In the genomic region with DNA sequence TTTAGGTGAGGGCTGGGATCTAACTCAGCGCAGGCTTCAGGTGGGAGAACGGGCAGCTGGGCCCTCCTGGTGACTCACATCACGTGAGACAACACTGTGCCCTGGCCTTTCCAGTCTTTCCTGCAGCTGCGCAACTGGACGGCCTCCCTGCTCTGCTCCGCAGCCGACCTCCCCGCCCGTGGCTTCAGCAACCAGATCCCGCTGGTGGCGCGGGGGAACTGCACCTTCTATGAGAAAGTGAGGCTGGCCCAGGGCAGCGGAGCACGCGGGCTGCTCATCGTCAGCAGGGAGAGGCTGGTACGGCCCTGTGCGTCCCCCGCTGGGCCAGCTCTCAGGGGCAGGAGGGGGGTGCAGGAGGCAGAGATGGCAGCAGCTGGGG, we compare ENCODE assay signal across 14 cellular contexts. TPM values are rescaled to one million over a fixed set of nuclear protein-coding genes. Genes with fewer than 3 reads are reported as not detected.
DNase-seq lines count a peak whose midpoint lies in the region; ATAC-seq, FAIRE-seq and TF ChIP-seq lines count a peak whose summit lies in the region.
"Had no signal": no experiment of that assay in that cellular context is flagged by ENCODE, and none has a peak within 500 bp of the region (broad histone marks: within the 10 kb centered on the region; RNA-seq: fewer than 3 reads in every experiment).

No MANE protein-coding gene starts in this region.

- no peaks in the 10 kb centered on the region for H3K9me1 ChIP-seq in K562 (ENCODE audit: control insufficient read depth, insufficient read depth, low read length)

- ATAC-seq in K562 = peak; percentile 52; the same call in 2 of the 3 replicates

- 0 out of 6 replicates have a peak, but pooled peaks of 1 of the 3 experiments have one; percentile 7 for TF ChIP-seq CTCF in K562 (IDR thresholded peaks at IDR 0.05 in 2 of 3, conservative IDR thresholded peaks at IDR 0.05 in 1 of 3; ENCODE audit: insufficient read depth in 2 of 3, low read depth in 1 of 3, low read length in 3 of 3)
- no peak for TF ChIP-seq CTCF in GM13976 (IDR thresholded peaks at IDR 0.05; ENCODE audit: borderline replicate concordance, control extremely low read depth, extremely low read depth, insufficient read depth, missing control alignments)

- TF ChIP-seq POLR2A in K562 (conservative IDR thresholded peaks at IDR 0.05) = no peak

- WGBS in K562 (ENCODE audit: insufficient coverage, low coverage, missing lambda C conversion rate) = 90% methylated on average over 16 of the region's 19 CpGs

- H3K79me2 ChIP-seq in K562 (ENCODE audit: control insufficient read depth, insufficient read depth, low read length) = peaks cover 44% of the 10 kb centered on the region

- no peak overlapping the region for H3K4me3 ChIP-seq in K562
- H3K4me3 ChIP-seq: spleen, thyroid gland had no signal

- no peak overlapping the region for H3K4me2 ChIP-seq in K562 (ENCODE audit: insufficient read depth, low read length)

- no peaks in the 10 kb centered on the region for H3K27me3 ChIP-seq in K562 (ENCODE audit: control insufficient read depth in 2 of 2, insufficient read depth in 2 of 2, low read length in 2 of 2)
- H3K27me3 ChIP-seq: spleen, thyroid gland had no signal

- H3K9ac ChIP-seq in K562 (ENCODE audit: insufficient read depth in 1 of 2, low read depth in 2 of 2, low read length in 2 of 2) = peak overlapping the region in 1 of 2 experiments; percentile 45; a peak in 2 of 4 replicates

- CTCF ChIA-PET in K562 (lab: Yijun Ruan, JAX; ENCODE audit: low intra/inter-chr PET ratio) = no interaction called here

- TF ChIP-seq RAD21 in K562 (CRISPR knock-in tag; conservative IDR thresholded peaks at IDR 0.05 in 1 of 2, IDR thresholded peaks at IDR 0.05 in 1 of 2) = no peak

- DNase-seq in NCI-H1694 (lab: John Stamatoyannopoulos, UW) (peak; percentile 40), NCI-H1694 treated with DMSO at 0.1 percent for 48 hours (lab: John Stamatoyannopoulos, UW) (no peak), K562 (ENCODE audit: extremely low read depth in 1 of 4, low spot score in 3 of 4) (no peak), iPS-NIHi11 (ENCODE audit: low spot score) (peak; percentile 82), stromal cell of bone marrow (ENCODE audit: low read depth) (peak; percentile 11), GM13976 (ENCODE audit: low spot score) (no peak), T1000 (lab: John Stamatoyannopoulos, UW) (no peak), glomerular visceral epithelial cell (ENCODE audit: extremely low spot score) (no peak)
- DNase-seq: activated naive CD4-positive, alpha-beta T cell treated with anti-CD3 and anti-CD28 coated beads, Interleukin-2, amount 50 U/mL, for 16 hours; NCI-H1048; spleen; thyroid gland had no signal

- POLR2A ChIA-PET in K562 (lab: Yijun Ruan, JAX) = interaction anchor here (0.5 kb wide), 1 partner anchor 17 kb away, joined by 3 read pairs; no protein-coding TSS in a partner anchor

- no peak for FAIRE-seq in K562 (lab: Jason Lieb, UNC)
- FAIRE-seq: A204.1 had no signal

- in situ Hi-C loops in K562 (cut with MboI) (no loop called here), GM13976 (cut with MboI; ENCODE audit: low sequenced_read_pairs, unreplicated experiment) (no loop called here)

- intact Hi-C loops in K562 (cut with micrococcal nuclease) = no loop called here

- H3K36me3 ChIP-seq in K562 (ENCODE audit: control insufficient read depth, insufficient read depth, low read length) = peaks cover 46% of the 10 kb centered on the region; the same call in 2 of the 3 replicates

- peaks cover 2% of the 10 kb centered on the region for H3K9me3 ChIP-seq in K562 (replicated peaks; ENCODE audit: control insufficient read depth, insufficient read depth, low read depth, low read length)
- H3K9me3 ChIP-seq: spleen, thyroid gland had no signal

- no peak for TF ChIP-seq EP300 in K562 (IDR thresholded peaks at IDR 0.05; ENCODE audit: low read length)

- H3K4me1 ChIP-seq in K562 (replicated peaks in 1 of 2; ENCODE audit: control insufficient read depth in 2 of 2, insufficient read depth in 2 of 2, low read length in 2 of 2) = peaks cover 5 to 75% of the 10 kb centered on the region in 2 experiments; a peak in 3 of 5 replicates

- no peak overlapping the region for H2AFZ ChIP-seq in K562 (ENCODE audit: low read depth, low read length)

- no peak overlapping the region for H3K27ac ChIP-seq in K562 (ENCODE audit: extremely low read depth, low read depth, low read length)
- H3K27ac ChIP-seq: spleen, thyroid gland had no signal

- no peaks in the 10 kb centered on the region for H4K20me1 ChIP-seq in K562 (replicated peaks; ENCODE audit: control insufficient read depth, insufficient read depth, low read length)

- BruUV-seq in K562 (replicated peaks; lab: Mats Ljungman, UMichigan) = no TSS peak

RNA-seq across cellular contexts. Expression of a gene that starts 8.8 kb away (rescaled TPM):
- total RNA-seq in K562 (2011; cell fraction: chromatin; rRNA removed; ENCODE audit: low replicate concordance) = 147 and 415 TPM in 2 replicates
- total RNA-seq in K562 (2011; cell fraction: nucleolus; rRNA removed) = 310 and 318 TPM in 2 replicates
- 175 and 195 TPM in 2 replicates for total RNA-seq in K562 (2011; cell fraction: nucleoplasm; rRNA removed)
- 32.0 and 33.9 TPM in 2 replicates for total RNA-seq in K562 (2014; rRNA removed)
- 2.6 and 4.1 TPM in 2 replicates for total RNA-seq in K562 (2014; rRNA removed; fragmentation: Illumina TruSeq; extraction: Trizol)
- total RNA-seq in K562 (2015; rRNA removed; fragmentation: Illumina TruSeq; extraction: Trizol) = 15.1 and 16.9 TPM in 2 replicates
- total RNA-seq in K562 (2021) = 63.6 and 74.0 TPM in 2 replicates
- polyA plus RNA-seq in K562 (2011; rRNA removed) = 24.9 and 30.0 TPM in 2 replicates
- polyA plus RNA-seq in K562 (2011; cell fraction: cytosol; rRNA removed) = 28.7 and 44.8 TPM in 2 replicates
- 317 and 559 TPM in 2 replicates for polyA plus RNA-seq in K562 (2011; cell fraction: nucleus; rRNA removed)
- polyA plus RNA-seq in K562 (2012) = 67.0 and 110 TPM in 2 replicates
- polyA plus RNA-seq in K562 (2014; fragmentation: Illumina TruSeq; extraction: Trizol) = 8.4 and 19.9 TPM in 2 replicates
- under 1 TPM; 0.20 to 0.29 TPM for polyA plus RNA-seq in K562 (2014; fragmentation: Nextera tagmentation; extraction: Ambion mirVana)
- polyA plus RNA-seq in K562 (2014; rRNA removed) = 62.9 and 81.2 TPM in 2 replicates
- polyA minus RNA-seq in K562 (2011; rRNA and poly(A)+ RNA removed) = 3.4 and 6.9 TPM in 2 replicates
- 14.0 and 22.7 TPM in 2 replicates for polyA minus RNA-seq in K562 (2011; cell fraction: cytosol; rRNA and poly(A)+ RNA removed)
- 52.0 and 52.1 TPM in 2 replicates for polyA minus RNA-seq in K562 (2011; cell fraction: nucleus; rRNA and poly(A)+ RNA removed)

RNA-seq across cellular contexts. Expression of a gene that starts 8.9 kb away (rescaled TPM):
- 46.8 and 94.0 TPM in 2 replicates for total RNA-seq in K562 (2011; cell fraction: chromatin; rRNA removed; ENCODE audit: low replicate concordance)
- total RNA-seq in K562 (2011; cell fraction: nucleolus; rRNA removed) = 108 and 115 TPM in 2 replicates
- total RNA-seq in K562 (2011; cell fraction: nucleoplasm; rRNA removed) = 89.3 and 125 TPM in 2 replicates
- 408 and 578 TPM in 2 replicates for total RNA-seq in K562 (2014; rRNA removed)
- total RNA-seq in K562 (2014; rRNA removed; fragmentation: Illumina TruSeq; extraction: Trizol) = 117 and 146 TPM in 2 replicates
- 261 and 265 TPM in 2 replicates for total RNA-seq in K562 (2015; rRNA removed; fragmentation: Illumina TruSeq; extraction: Trizol)
- total RNA-seq in K562 (2021) = 284 and 286 TPM in 2 replicates
- 450 and 480 TPM in 2 replicates for polyA plus RNA-seq in K562 (2011; rRNA removed)
- 1,525 and 1,825 TPM in 2 replicates for polyA plus RNA-seq in K562 (2011; cell fraction: cytosol; rRNA removed)
- 285 TPM in 2 replicates for polyA plus RNA-seq in K562 (2011; cell fraction: nucleus; rRNA removed)
- polyA plus RNA-seq in K562 (2012) = 272 and 399 TPM in 2 replicates
- 147 and 242 TPM in 2 replicates for polyA plus RNA-seq in K562 (2014; fragmentation: Illumina TruSeq; extraction: Trizol)
- polyA plus RNA-seq in K562 (2014; fragmentation: Nextera tagmentation; extraction: Ambion mirVana) = 100 to 1,000 TPM in 1 of 2 experiments, 10 to 100 TPM in 1; 40.5 to 147 TPM
- 650 and 690 TPM in 2 replicates for polyA plus RNA-seq in K562 (2014; rRNA removed)
- 39.4 and 52.2 TPM in 2 replicates for polyA minus RNA-seq in K562 (2011; rRNA and poly(A)+ RNA removed)
- polyA minus RNA-seq in K562 (2011; cell fraction: cytosol; rRNA and poly(A)+ RNA removed) = 59.3 and 94.0 TPM in 2 replicates
- polyA minus RNA-seq in K562 (2011; cell fraction: nucleus; rRNA and poly(A)+ RNA removed) = 39.6 and 56.8 TPM in 2 replicates

RNA-seq across cellular contexts. Expression of a gene that starts 22.7 kb away (rescaled TPM):
- total RNA-seq in K562 (2011; cell fraction: chromatin; rRNA removed; ENCODE audit: low replicate concordance) = 1.7 TPM in 1 of 2 replicates, not detected in the other
- total RNA-seq in K562 (2011; cell fraction: nucleolus; rRNA removed) = 0.33 and 0.66 TPM in 2 replicates
- 0.15 TPM in 1 of 2 replicates, not detected in the other for total RNA-seq in K562 (2011; cell fraction: nucleoplasm; rRNA removed)
- total RNA-seq in K562 (2014; rRNA removed) = not detected in 2 replicates
- total RNA-seq in K562 (2014; rRNA removed; fragmentation: Illumina TruSeq; extraction: Trizol) = not detected in 2 replicates
- not detected in 2 replicates for total RNA-seq in K562 (2015; rRNA removed; fragmentation: Illumina TruSeq; extraction: Trizol)
- 0.11 TPM in 1 of 2 replicates, not detected in the other for total RNA-seq in K562 (2021)
- 0.01 TPM in 1 of 2 replicates, not detected in the other for polyA plus RNA-seq in K562 (2011; rRNA removed)
- polyA plus RNA-seq in K562 (2011; cell fraction: cytosol; rRNA removed) = 0.03 TPM in 1 of 2 replicates, not detected in the other
- 0.04 and 0.24 TPM in 2 replicates for polyA plus RNA-seq in K562 (2011; cell fraction: nucleus; rRNA removed)
- 0.34 and 2.1 TPM in 2 replicates for polyA plus RNA-seq in K562 (2012)
- polyA plus RNA-seq in K562 (2014; fragmentation: Illumina TruSeq; extraction: Trizol) = not detected in 2 replicates
- not detected for polyA plus RNA-seq in K562 (2014; fragmentation: Nextera tagmentation; extraction: Ambion mirVana)
- polyA plus RNA-seq in K562 (2014; rRNA removed) = 0.03 TPM in 1 of 2 replicates, not detected in the other
- not detected in 2 replicates for polyA minus RNA-seq in K562 (2011; rRNA and poly(A)+ RNA removed)
- not detected in 2 replicates for polyA minus RNA-seq in K562 (2011; cell fraction: cytosol; rRNA and poly(A)+ RNA removed)
- 0.11 TPM in 1 of 2 replicates, not detected in the other for polyA minus RNA-seq in K562 (2011; cell fraction: nucleus; rRNA and poly(A)+ RNA removed)
- total RNA-seq: T-helper 1 cell treated with Interleukin-12 subunit alpha and Interleukin-12 subunit beta and Interleukin-4 antibody, amounts not matched to agents 30 ng/mL and 1 ng/mL, for 36 hours had no signal

RNA-seq across cellular contexts. Expression of a gene that starts 29.4 kb away (rescaled TPM):
- not detected in 2 replicates for total RNA-seq in K562 (2011; cell fraction: chromatin; rRNA removed; ENCODE audit: low replicate concordance)
- total RNA-seq in K562 (2011; cell fraction: nucleolus; rRNA removed) = not detected in 2 replicates
- not detected in 2 replicates for total RNA-seq in K562 (2011; cell fraction: nucleoplasm; rRNA removed)
- total RNA-seq in K562 (2014; rRNA removed) = 0.05 TPM in 1 of 2 replicates, not detected in the other
- not detected in 2 replicates for total RNA-seq in K562 (2014; rRNA removed; fragmentation: Illumina TruSeq; extraction: Trizol)
- not detected in 2 replicates for total RNA-seq in K562 (2015; rRNA removed; fragmentation: Illumina TruSeq; extraction: Trizol)
- not detected in 2 replicates for total RNA-seq in K562 (2021)
- 0.03 and 0.07 TPM in 2 replicates for polyA plus RNA-seq in K562 (2011; rRNA removed)
- polyA plus RNA-seq in K562 (2011; cell fraction: cytosol; rRNA removed) = 0.06 and 0.07 TPM in 2 replicates
- not detected in 2 replicates for polyA plus RNA-seq in K562 (2011; cell fraction: nucleus; rRNA removed)
- 0.47 and 1.6 TPM in 2 replicates for polyA plus RNA-seq in K562 (2012)
- not detected in 2 replicates for polyA plus RNA-seq in K562 (2014; fragmentation: Illumina TruSeq; extraction: Trizol)
- polyA plus RNA-seq in K562 (2014; fragmentation: Nextera tagmentation; extraction: Ambion mirVana) = under 1 TPM in 1 of 2 experiments, not detected in 1; 0.03 TPM
- polyA plus RNA-seq in K562 (2014; rRNA removed) = not detected in 2 replicates
- not detected in 2 replicates for polyA minus RNA-seq in K562 (2011; rRNA and poly(A)+ RNA removed)
- not detected in 2 replicates for polyA minus RNA-seq in K562 (2011; cell fraction: cytosol; rRNA and poly(A)+ RNA removed)
- not detected in 2 replicates for polyA minus RNA-seq in K562 (2011; cell fraction: nucleus; rRNA and poly(A)+ RNA removed)

RNA-seq across cellular contexts. Expression of a gene that starts 55.3 kb away (rescaled TPM):
- 0.49 TPM in 1 of 2 replicates, not detected in the other for total RNA-seq in K562 (2011; cell fraction: chromatin; rRNA removed; ENCODE audit: low replicate concordance)
- 0.17 TPM in 1 of 2 replicates, not detected in the other for total RNA-seq in K562 (2011; cell fraction: nucleolus; rRNA removed)
- not detected in 2 replicates for total RNA-seq in K562 (2011; cell fraction: nucleoplasm; rRNA removed)
- 0.16 TPM in 1 of 2 replicates, not detected in the other for total RNA-seq in K562 (2014; rRNA removed)
- not detected in 2 replicates for total RNA-seq in K562 (2014; rRNA removed; fragmentation: Illumina TruSeq; extraction: Trizol)
- total RNA-seq in K562 (2015; rRNA removed; fragmentation: Illumina TruSeq; extraction: Trizol) = not detected in 2 replicates
- total RNA-seq in K562 (2021) = 0.13 and 0.40 TPM in 2 replicates
- polyA plus RNA-seq in K562 (2011; rRNA removed) = 0.03 TPM in 1 of 2 replicates, not detected in the other
- not detected in 2 replicates for polyA plus RNA-seq in K562 (2011; cell fraction: cytosol; rRNA removed)
- 0.10 TPM in 1 of 2 replicates, not detected in the other for polyA plus RNA-seq in K562 (2011; cell fraction: nucleus; rRNA removed)
- polyA plus RNA-seq in K562 (2012) = 0.27 and 0.66 TPM in 2 replicates
- polyA plus RNA-seq in K562 (2014; fragmentation: Illumina TruSeq; extraction: Trizol) = 0.06 TPM in 1 of 2 replicates, not detected in the other
- polyA plus RNA-seq in K562 (2014; fragmentation: Nextera tagmentation; extraction: Ambion mirVana) = not detected
- 0.07 TPM in 1 of 2 replicates, not detected in the other for polyA plus RNA-seq in K562 (2014; rRNA removed)
- polyA minus RNA-seq in K562 (2011; rRNA and poly(A)+ RNA removed) = not detected in 2 replicates
- not detected in 2 replicates for polyA minus RNA-seq in K562 (2011; cell fraction: cytosol; rRNA and poly(A)+ RNA removed)
- polyA minus RNA-seq in K562 (2011; cell fraction: nucleus; rRNA and poly(A)+ RNA removed) = 0.11 and 0.13 TPM in 2 replicates

Comparison
In these comparisons a context has a peak if more than half of its experiments do, and no peak if none do; other contexts are left out.
1. DNase-seq: peak in NCI-H1694 (single experiment), iPS-NIHi11 (single experiment) and stromal cell of bone marrow (single experiment); none in NCI-H1694 treated with DMSO at 0.1 percent for 48 hours (single experiment), K562 (0 of 4), GM13976 (single experiment), T1000 (single experiment) and glomerular visceral epithelial cell (single experiment).